1 cellular context compared by ENCODE assay signal in the genomic region with DNA sequence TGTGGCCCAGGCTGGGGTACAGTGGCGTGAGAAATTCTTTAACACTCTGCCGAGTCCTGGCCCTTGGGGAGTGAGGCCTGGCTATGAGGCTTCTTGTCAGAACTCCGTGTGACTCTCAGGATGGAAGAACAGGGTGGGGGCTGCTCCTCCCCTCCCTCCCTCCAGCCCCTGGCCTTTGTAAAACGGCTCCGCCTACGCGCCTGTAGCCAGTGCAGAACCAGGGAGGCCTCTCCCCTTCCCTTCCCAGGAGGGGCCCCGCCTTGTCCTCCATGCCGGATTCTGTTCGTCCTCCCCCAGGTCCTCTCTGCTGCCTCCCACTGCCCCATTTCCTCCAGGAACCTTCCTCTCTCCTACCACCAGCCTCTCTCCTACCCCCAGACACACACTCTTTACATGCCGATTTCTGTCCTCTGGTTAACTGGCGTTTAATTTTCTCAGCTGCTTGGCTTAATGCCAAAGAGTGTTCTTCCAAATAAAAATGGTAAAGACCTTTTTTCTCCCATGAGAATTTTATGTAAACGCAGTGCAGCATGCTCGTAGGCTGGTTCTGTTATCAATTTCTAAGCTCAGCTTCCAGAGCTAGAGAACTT.
TF ChIP-seq lines count a peak whose summit lies in the region.

No MANE protein-coding gene starts in this region.

TF ChIP-seq in HEK293, 187 proteins besides CTCF, POLR2A, EP300 and RAD21 (continued from another document and continues in another):
- no peak for TF ChIP-seq ZNF302 (tag by site-specific recombination; IDR thresholded peaks at IDR 0.05; ENCODE audit: low read depth)
- TF ChIP-seq ZNF274 (IDR thresholded peaks at IDR 0.05; ENCODE audit: low read length) = no peak
- no peak for TF ChIP-seq ZNF274 (tag by site-specific recombination; IDR thresholded peaks at IDR 0.05; ENCODE audit: borderline replicate concordance)
- TF ChIP-seq GLIS1 (tag by site-specific recombination; IDR thresholded peaks at IDR 0.05) = peak; percentile 96
- TF ChIP-seq, protein P1, sequence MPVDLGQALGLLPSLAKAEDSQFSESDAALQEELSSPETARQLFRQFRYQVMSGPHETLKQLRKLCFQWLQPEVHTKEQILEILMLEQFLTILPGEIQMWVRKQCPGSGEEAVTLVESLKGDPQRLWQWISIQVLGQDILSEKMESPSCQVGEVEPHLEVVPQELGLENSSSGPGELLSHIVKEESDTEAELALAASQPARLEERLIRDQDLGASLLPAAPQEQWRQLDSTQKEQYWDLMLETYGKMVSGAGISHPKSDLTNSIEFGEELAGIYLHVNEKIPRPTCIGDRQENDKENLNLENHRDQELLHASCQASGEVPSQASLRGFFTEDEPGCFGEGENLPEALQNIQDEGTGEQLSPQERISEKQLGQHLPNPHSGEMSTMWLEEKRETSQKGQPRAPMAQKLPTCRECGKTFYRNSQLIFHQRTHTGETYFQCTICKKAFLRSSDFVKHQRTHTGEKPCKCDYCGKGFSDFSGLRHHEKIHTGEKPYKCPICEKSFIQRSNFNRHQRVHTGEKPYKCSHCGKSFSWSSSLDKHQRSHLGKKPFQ (tag by site-specific recombination; IDR thresholded peaks at IDR 0.05) = peak; percentile 82
- TF ChIP-seq ZNF837 (tag by site-specific recombination; IDR thresholded peaks at IDR 0.05) = no peak
- TF ChIP-seq, protein P2, sequence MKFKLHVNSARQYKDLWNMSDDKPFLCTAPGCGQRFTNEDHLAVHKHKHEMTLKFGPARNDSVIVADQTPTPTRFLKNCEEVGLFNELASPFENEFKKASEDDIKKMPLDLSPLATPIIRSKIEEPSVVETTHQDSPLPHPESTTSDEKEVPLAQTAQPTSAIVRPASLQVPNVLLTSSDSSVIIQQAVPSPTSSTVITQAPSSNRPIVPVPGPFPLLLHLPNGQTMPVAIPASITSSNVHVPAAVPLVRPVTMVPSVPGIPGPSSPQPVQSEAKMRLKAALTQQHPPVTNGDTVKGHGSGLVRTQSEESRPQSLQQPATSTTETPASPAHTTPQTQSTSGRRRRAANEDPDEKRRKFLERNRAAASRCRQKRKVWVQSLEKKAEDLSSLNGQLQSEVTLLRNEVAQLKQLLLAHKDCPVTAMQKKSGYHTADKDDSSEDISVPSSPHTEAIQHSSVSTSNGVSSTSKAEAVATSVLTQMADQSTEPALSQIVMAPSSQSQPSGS (tag by site-specific recombination; IDR thresholded peaks at IDR 0.05; ENCODE audit: low read depth) = no peak
- TF ChIP-seq ZNF791 (tag by site-specific recombination; IDR thresholded peaks at IDR 0.05) = no peak
- TF ChIP-seq, protein P3, sequence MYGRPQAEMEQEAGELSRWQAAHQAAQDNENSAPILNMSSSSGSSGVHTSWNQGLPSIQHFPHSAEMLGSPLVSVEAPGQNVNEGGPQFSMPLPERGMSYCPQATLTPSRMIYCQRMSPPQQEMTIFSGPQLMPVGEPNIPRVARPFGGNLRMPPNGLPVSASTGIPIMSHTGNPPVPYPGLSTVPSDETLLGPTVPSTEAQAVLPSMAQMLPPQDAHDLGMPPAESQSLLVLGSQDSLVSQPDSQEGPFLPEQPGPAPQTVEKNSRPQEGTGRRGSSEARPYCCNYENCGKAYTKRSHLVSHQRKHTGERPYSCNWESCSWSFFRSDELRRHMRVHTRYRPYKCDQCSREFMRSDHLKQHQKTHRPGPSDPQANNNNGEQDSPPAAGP (tag by site-specific recombination; IDR thresholded peaks at IDR 0.05) = peak; percentile 70
- TF ChIP-seq, protein P4, sequence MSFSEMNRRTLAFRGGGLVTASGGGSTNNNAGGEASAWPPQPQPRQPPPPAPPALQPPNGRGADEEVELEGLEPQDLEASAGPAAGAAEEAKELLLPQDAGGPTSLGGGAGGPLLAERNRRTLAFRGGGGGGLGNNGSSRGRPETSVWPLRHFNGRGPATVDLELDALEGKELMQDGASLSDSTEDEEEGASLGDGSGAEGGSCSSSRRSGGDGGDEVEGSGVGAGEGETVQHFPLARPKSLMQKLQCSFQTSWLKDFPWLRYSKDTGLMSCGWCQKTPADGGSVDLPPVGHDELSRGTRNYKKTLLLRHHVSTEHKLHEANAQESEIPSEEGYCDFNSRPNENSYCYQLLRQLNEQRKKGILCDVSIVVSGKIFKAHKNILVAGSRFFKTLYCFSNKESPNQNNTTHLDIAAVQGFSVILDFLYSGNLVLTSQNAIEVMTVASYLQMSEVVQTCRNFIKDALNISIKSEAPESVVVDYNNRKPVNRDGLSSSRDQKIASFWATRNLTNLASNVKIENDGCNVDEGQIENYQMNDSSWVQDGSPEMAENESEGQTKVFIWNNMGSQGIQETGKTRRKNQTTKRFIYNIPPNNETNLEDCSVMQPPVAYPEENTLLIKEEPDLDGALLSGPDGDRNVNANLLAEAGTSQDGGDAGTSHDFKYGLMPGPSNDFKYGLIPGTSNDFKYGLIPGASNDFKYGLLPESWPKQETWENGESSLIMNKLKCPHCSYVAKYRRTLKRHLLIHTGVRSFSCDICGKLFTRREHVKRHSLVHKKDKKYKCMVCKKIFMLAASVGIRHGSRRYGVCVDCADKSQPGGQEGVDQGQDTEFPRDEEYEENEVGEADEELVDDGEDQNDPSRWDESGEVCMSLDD (tag by site-specific recombination; IDR thresholded peaks at IDR 0.05) = peak; percentile 74; the same call in 1 of the 2 replicates
- no peak for TF ChIP-seq SETDB1 (IDR thresholded peaks at IDR 0.05; ENCODE audit: insufficient read length, low read length)
- TF ChIP-seq ZNF677 (tag by site-specific recombination; IDR thresholded peaks at IDR 0.05) = no peak
- TF ChIP-seq, protein P5, sequence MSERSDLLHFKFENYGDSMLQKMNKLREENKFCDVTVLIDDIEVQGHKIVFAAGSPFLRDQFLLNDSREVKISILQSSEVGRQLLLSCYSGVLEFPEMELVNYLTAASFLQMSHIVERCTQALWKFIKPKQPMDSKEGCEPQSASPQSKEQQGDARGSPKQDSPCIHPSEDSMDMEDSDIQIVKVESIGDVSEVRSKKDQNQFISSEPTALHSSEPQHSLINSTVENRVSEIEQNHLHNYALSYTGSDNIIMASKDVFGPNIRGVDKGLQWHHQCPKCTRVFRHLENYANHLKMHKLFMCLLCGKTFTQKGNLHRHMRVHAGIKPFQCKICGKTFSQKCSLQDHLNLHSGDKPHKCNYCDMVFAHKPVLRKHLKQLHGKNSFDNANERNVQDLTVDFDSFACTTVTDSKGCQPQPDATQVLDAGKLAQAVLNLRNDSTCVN (tag by site-specific recombination; optimal IDR thresholded peaks at IDR 0.05) = no peak
- TF ChIP-seq, protein P6, sequence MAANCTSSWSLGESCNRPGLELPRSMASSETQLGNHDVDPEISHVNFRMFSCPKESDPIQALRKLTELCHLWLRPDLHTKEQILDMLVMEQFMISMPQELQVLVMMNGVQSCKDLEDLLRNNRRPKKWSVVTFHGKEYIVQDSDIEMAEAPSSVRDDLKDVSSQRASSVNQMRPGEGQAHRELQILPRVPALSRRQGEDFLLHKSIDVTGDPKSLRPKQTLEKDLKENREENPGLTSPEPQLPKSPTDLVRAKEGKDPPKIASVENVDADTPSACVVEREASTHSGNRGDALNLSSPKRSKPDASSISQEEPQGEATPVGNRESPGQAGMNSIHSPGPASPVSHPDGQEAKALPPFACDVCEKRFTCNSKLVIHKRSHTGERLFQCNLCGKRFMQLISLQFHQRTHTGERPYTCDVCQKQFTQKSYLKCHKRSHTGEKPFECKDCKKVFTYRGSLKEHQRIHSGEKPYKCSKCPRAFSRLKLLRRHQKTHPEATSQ (tag by site-specific recombination; IDR thresholded peaks at IDR 0.05) = peak; percentile 83; the same call in 1 of the 2 replicates
- TF ChIP-seq, protein P7, sequence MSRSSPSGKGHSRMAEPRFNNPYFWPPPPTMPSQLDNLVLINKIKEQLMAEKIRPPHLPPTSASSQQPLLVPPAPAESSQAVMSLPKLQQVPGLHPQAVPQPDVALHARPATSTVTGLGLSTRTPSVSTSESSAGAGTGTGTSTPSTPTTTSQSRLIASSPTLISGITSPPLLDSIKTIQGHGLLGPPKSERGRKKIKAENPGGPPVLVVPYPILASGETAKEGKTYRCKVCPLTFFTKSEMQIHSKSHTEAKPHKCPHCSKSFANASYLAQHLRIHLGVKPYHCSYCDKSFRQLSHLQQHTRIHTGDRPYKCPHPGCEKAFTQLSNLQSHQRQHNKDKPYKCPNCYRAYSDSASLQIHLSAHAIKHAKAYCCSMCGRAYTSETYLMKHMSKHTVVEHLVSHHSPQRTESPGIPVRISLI (tag by site-specific recombination; IDR thresholded peaks at IDR 0.05) = no peak
- TF ChIP-seq, protein P8, sequence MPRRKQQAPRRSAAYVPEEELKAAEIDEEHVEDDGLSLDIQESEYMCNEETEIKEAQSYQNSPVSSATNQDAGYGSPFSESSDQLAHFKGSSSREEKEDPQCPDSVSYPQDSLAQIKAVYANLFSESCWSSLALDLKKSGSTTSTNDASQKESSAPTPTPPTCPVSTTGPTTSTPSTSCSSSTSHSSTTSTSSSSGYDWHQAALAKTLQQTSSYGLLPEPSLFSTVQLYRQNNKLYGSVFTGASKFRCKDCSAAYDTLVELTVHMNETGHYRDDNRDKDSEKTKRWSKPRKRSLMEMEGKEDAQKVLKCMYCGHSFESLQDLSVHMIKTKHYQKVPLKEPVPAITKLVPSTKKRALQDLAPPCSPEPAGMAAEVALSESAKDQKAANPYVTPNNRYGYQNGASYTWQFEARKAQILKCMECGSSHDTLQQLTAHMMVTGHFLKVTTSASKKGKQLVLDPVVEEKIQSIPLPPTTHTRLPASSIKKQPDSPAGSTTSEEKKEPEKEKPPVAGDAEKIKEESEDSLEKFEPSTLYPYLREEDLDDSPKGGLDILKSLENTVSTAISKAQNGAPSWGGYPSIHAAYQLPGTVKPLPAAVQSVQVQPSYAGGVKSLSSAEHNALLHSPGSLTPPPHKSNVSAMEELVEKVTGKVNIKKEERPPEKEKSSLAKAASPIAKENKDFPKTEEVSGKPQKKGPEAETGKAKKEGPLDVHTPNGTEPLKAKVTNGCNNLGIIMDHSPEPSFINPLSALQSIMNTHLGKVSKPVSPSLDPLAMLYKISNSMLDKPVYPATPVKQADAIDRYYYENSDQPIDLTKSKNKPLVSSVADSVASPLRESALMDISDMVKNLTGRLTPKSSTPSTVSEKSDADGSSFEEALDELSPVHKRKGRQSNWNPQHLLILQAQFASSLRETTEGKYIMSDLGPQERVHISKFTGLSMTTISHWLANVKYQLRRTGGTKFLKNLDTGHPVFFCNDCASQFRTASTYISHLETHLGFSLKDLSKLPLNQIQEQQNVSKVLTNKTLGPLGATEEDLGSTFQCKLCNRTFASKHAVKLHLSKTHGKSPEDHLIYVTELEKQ (tag by site-specific recombination; IDR thresholded peaks at IDR 0.05; ENCODE audit: borderline replicate concordance) = peak; percentile 36; the same call in 1 of the 2 replicates
- TF ChIP-seq, protein P9, sequence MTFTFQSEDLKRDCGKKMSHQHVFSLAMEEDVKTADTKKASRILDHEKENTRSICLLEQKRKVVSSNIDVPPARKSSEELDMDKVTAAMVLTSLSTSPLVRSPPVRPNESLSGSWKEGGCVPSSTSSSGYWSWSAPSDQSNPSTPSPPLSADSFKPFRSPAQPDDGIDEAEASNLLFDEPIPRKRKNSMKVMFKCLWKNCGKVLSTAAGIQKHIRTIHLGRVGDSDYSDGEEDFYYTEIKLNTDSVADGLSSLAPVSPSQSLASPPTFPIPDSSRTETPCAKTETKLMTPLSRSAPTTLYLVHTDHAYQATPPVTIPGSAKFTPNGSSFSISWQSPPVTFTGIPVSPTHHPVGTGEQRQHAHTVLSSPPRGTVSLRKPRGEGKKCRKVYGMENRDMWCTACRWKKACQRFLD (tag by site-specific recombination; IDR thresholded peaks at IDR 0.05) = no peak
- TF ChIP-seq, protein P10, sequence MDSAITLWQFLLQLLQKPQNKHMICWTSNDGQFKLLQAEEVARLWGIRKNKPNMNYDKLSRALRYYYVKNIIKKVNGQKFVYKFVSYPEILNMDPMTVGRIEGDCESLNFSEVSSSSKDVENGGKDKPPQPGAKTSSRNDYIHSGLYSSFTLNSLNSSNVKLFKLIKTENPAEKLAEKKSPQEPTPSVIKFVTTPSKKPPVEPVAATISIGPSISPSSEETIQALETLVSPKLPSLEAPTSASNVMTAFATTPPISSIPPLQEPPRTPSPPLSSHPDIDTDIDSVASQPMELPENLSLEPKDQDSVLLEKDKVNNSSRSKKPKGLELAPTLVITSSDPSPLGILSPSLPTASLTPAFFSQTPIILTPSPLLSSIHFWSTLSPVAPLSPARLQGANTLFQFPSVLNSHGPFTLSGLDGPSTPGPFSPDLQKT (IDR thresholded peaks at IDR 0.05; ENCODE audit: borderline replicate concordance, low read depth, low read length) = no peak
- no peak for TF ChIP-seq GFI1B (tag by site-specific recombination; IDR thresholded peaks at IDR 0.05)
- TF ChIP-seq ZBTB8A (tag by site-specific recombination; IDR thresholded peaks at IDR 0.05) = peak; percentile 51; the same call in 1 of the 2 replicates
- no peak for TF ChIP-seq ZNF391 (tag by site-specific recombination; IDR thresholded peaks at IDR 0.05; ENCODE audit: borderline replicate concordance, low read depth)
- peak; percentile 41; the same call in 1 of the 2 replicates for TF ChIP-seq ZNF629 (tag by site-specific recombination; IDR thresholded peaks at IDR 0.05)
- TF ChIP-seq SP7 (tag by site-specific recombination; IDR thresholded peaks at IDR 0.05) = peak; percentile 90
- TF ChIP-seq OSR2 (tag by site-specific recombination; IDR thresholded peaks at IDR 0.05) = peak; percentile 77
- TF ChIP-seq ZFP3 (tag by site-specific recombination; IDR thresholded peaks at IDR 0.05; ENCODE audit: low read depth) = no peak
- no peak for TF ChIP-seq ZNF416 (tag by site-specific recombination; IDR thresholded peaks at IDR 0.05)
- TF ChIP-seq SCRT2 (tag by site-specific recombination; IDR thresholded peaks at IDR 0.05) = no peak
- TF ChIP-seq, protein P11, sequence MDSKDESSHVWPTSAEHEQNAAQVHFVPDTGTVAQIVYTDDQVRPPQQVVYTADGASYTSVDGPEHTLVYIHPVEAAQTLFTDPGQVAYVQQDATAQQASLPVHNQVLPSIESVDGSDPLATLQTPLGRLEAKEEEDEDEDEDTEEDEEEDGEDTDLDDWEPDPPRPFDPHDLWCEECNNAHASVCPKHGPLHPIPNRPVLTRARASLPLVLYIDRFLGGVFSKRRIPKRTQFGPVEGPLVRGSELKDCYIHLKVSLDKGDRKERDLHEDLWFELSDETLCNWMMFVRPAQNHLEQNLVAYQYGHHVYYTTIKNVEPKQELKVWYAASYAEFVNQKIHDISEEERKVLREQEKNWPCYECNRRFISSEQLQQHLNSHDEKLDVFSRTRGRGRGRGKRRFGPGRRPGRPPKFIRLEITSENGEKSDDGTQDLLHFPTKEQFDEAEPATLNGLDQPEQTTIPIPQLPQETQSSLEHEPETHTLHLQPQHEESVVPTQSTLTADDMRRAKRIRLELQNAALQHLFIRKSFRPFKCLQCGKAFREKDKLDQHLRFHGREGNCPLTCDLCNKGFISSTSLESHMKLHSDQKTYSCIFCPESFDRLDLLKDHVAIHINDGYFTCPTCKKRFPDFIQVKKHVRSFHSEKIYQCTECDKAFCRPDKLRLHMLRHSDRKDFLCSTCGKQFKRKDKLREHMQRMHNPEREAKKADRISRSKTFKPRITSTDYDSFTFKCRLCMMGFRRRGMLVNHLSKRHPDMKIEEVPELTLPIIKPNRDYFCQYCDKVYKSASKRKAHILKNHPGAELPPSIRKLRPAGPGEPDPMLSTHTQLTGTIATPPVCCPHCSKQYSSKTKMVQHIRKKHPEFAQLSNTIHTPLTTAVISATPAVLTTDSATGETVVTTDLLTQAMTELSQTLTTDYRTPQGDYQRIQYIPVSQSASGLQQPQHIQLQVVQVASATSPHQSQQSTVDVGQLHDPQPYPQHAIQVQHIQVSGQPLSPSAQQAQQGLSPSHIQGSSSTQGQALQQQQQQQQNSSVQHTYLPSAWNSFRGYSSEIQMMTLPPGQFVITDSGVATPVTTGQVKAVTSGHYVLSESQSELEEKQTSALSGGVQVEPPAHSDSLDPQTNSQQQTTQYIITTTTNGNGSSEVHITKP (tag by site-specific recombination; IDR thresholded peaks at IDR 0.05) = peak; percentile 84
- TF ChIP-seq ZNF530 (tag by site-specific recombination; IDR thresholded peaks at IDR 0.05; ENCODE audit: low read depth) = no peak
- TF ChIP-seq ZXDB (tag by site-specific recombination; IDR thresholded peaks at IDR 0.05) = peak; percentile 91
- TF ChIP-seq ZNF596 (tag by site-specific recombination; IDR thresholded peaks at IDR 0.05) = no peak
- no peak for TF ChIP-seq HOXC10 (CRISPR knock-in tag; IDR thresholded peaks at IDR 0.05)
- TF ChIP-seq ZNF776 (tag by site-specific recombination; IDR thresholded peaks at IDR 0.05; ENCODE audit: borderline replicate concordance) = no peak
